ENCODE assay signal across 18 cellular contexts in the genomic region with DNA sequence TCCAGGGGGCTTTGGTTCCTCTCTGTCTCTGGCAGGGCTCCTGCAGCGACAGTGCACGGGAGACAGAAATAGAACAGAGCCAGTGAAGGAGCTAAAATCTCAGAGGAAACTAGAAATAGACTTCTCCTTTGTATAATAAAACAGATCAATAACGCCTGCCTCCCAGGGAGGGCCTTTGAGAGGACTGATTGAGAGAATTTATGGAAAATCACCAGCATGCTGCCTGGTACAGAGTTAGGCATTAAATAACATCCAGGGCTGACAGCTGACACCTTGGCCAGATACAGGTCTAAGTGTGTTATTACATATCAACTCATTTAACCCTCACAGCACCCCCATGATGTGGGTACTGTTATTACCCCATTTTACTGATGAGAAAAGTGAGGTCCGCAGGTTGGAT. TPM values are rescaled to one million over a fixed set of nuclear protein-coding genes. Genes with fewer than 3 reads are reported as not detected.
DNase-seq lines count a peak whose midpoint lies in the region; ATAC-seq and TF ChIP-seq lines count a peak whose summit lies in the region.
"Had no signal": no experiment of that assay in that cellular context is flagged by ENCODE, and none has a peak within 500 bp of the region (broad histone marks: within the 10 kb centered on the region; RNA-seq: fewer than 3 reads in every experiment).

No MANE protein-coding gene starts in this region.

- no peak for TF ChIP-seq EP300 in sigmoid colon (IDR thresholded peaks at IDR 0.05)

- H3K4me3 ChIP-seq in left ventricle myocardium inferior, result peak overlapping the region; percentile 1
- H3K4me3 ChIP-seq in sigmoid colon, result peak overlapping the region in 1 of 4 donors; percentile 21

- no peak for TF ChIP-seq CTCF in left ventricle myocardium inferior (IDR thresholded peaks at IDR 0.05; ENCODE audit: borderline replicate concordance)
- no peak for TF ChIP-seq CTCF in sigmoid colon (IDR thresholded peaks at IDR 0.05)

- H3K4me1 ChIP-seq in left ventricle myocardium inferior (peaks cover 99% of the 10 kb centered on the region), sigmoid colon (peaks cover 0 to 96% (median 83%) of the 10 kb centered on the region in 4 donors)
- H3K4me1 ChIP-seq: parathyroid adenoma had no signal

- intact Hi-C loops in cardiac septum (cut with DNase I), result loop anchor here (5.0 kb wide), 1 partner anchor 34 kb away; the partner anchor contains the start of gene MGLL
- intact Hi-C loops in Right ventricle myocardium superior (cut with DNase I), result no loop called here
- intact Hi-C loops in left ventricle myocardium inferior (cut with micrococcal nuclease), result no loop called here
- intact Hi-C loops in sigmoid colon (cut with DNase I), result loop anchor here (1.0 to 2.0 kb wide), 2 partner anchors 33 to 90 kb away; no protein-coding TSS in a partner anchor

- H3K9me3 ChIP-seq in left ventricle myocardium inferior (replicated peaks) (no peaks in the 10 kb centered on the region), sigmoid colon (no peaks in the 10 kb centered on the region)

- WGBS in sigmoid colon, 2 donors, result 76 to 84% methylated on average over 4 of the region's 4 CpGs

- H3K27me3 ChIP-seq in left ventricle myocardium inferior (ENCODE audit: low read depth) (no peaks in the 10 kb centered on the region), sigmoid colon (no peaks in the 10 kb centered on the region)

- H3K27ac ChIP-seq in left ventricle myocardium inferior (replicated peaks), result peak overlapping the region; percentile 64
- H3K27ac ChIP-seq in sigmoid colon, result peak overlapping the region; percentile 87 to 95 (median 94)
- H3K27ac ChIP-seq: parathyroid adenoma had no signal

- no peaks in the 10 kb centered on the region for H3K36me3 ChIP-seq in left ventricle myocardium inferior
- H3K36me3 ChIP-seq in sigmoid colon, result no peaks in the 10 kb centered on the region

- TF ChIP-seq POLR2A in sigmoid colon (IDR thresholded peaks at IDR 0.05), result no peak

- ATAC-seq in Right ventricle myocardium superior (ENCODE audit: poor library complexity) (no peak), GM18861 (IDR thresholded peaks at IDR 0.05; ENCODE audit: unreplicated experiment) (no peak), SK-N-SH treated with all-trans-retinoic acid at 6 μM for 48 hours (no peak), HG03045 (IDR thresholded peaks at IDR 0.05; ENCODE audit: unreplicated experiment) (no peak)
- ATAC-seq: CD8-positive, alpha-beta T cell; effector memory CD8-positive, alpha-beta T cell; left colon had no signal

- DNase-seq in cardiac septum (ENCODE audit: low spot score) (peak; percentile 49), Right ventricle myocardium superior (no peak), left ventricle myocardium inferior (no peak), sigmoid colon (no peak), H4 (ENCODE audit: low spot score) (no peak)
- DNase-seq: activated CD4-positive, CD25-positive, alpha-beta regulatory T cell; CD8-positive, alpha-beta T cell; central memory CD4-positive, alpha-beta T cell; effector memory CD8-positive, alpha-beta T cell; H9; left colon; NCI-H446 treated with DMSO at 0.1 percent for 48 hours; SIG-M5; T-helper 2 cell had no signal

TF ChIP-seq in SK-N-SH treated with all-trans-retinoic acid at 6 μM for 48 hours, 23 proteins besides CTCF, POLR2A, EP300 and RAD21:
- TF ChIP-seq OSR1 (CRISPR knock-in tag; IDR thresholded peaks at IDR 0.05), result no peak

RNA-seq across cellular contexts. Expression of gene MGLL, which starts 34.3 kb away (rescaled TPM):
- total RNA-seq in cardiac septum (45.7 TPM), Right ventricle myocardium superior (83.5 TPM), left ventricle myocardium inferior (67.0 TPM), sigmoid colon (10 to 100 TPM; 24.7 to 46.8 (median 35.5) TPM)
- polyA plus RNA-seq in sigmoid colon, result 100 to 1,000 TPM; 110 to 220 (median 142) TPM
- total RNA-seq in H4 (2014; rRNA removed; shearing (Covaris generic)), result 2.1 and 4.6 TPM in 2 replicates

Comparison
In these comparisons a context has a peak if more than half of its experiments do, and no peak if none do; other contexts are left out.
1. intact Hi-C loops: an anchor here in cardiac septum (5.0 kb wide) and sigmoid colon (1.0 to 2.0 kb wide); none called in Right ventricle myocardium superior and left ventricle myocardium inferior.